ENCODE assay signal across 14 cellular contexts in the genomic region with DNA sequence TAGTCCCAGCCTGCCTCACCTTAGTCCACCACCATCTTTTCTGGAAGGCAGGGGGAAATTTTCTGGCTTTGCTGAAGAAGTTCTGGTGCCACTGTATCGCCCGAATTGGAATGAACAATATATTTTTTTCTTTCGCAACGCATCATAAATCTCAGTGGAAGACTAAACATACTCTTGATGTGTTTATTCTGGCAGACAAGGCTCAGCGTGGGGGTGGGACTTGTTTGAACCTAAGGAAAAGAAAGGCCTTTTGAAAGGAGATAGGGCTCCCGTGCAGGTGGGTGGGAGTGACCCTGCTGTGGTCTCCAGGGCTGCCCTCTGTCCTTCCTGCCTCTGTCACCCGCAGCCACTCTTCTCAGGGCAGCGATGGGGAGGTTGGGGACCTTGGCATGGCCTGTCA. TPM values are rescaled to one million over a fixed set of nuclear protein-coding genes. Genes with fewer than 3 reads are reported as not detected.
A peak's percentile ranks its signal among the peaks of the same experiment; 100 is the strongest.
DNase-seq lines count a peak whose midpoint lies in the region; ATAC-seq and TF ChIP-seq lines count a peak whose summit lies in the region.
"Had no signal": no experiment of that assay in that cellular context is flagged by ENCODE, and none has a peak within 500 bp of the region (broad histone marks: within the 10 kb centered on the region; RNA-seq: fewer than 3 reads in every experiment).

No MANE protein-coding gene starts in this region.

- H3K27me3 Mint-ChIP-seq in activated T-helper 17 cell treated with anti-CD3 and anti-CD28 coated beads, Interleukin-2, amount 50 U/mL, for 72 hours = no peaks in the 10 kb centered on the region

- no peaks in the 10 kb centered on the region for H3K9me3 ChIP-seq in BLaER1 treated with 17β-estradiol and CSF1 and Interleukin-3, amounts not matched to agents 10 nM and 100 nM (replicated peaks in 1 of 11)
- H3K9me3 ChIP-seq in HEK293 (ENCODE audit: control insufficient read depth, insufficient read depth, low read depth, low read length) = no peaks in the 10 kb centered on the region
- no peaks in the 10 kb centered on the region for H3K9me3 ChIP-seq in lower lobe of right lung

- intact Hi-C loops in lower lobe of right lung (cut with DNase I) = no loop called here

- ATAC-seq in activated T-helper 17 cell treated with anti-CD3 and anti-CD28 coated beads, Interleukin-2, amount 50 U/mL, for 72 hours (replicated peaks) = no peak
- ATAC-seq in lower lobe of right lung = no peak
- ATAC-seq: HCT116 had no signal

- no peak overlapping the region for H3K4me3 ChIP-seq in BLaER1 treated with 17β-estradiol and CSF1 and Interleukin-3, amounts not matched to agents 10 nM and 100 nM
- H3K4me3 ChIP-seq in HEK293 (ENCODE audit: low read depth, low read length) = no peak overlapping the region
- no peak overlapping the region for H3K4me3 ChIP-seq in lower lobe of right lung
- H3K4me3 ChIP-seq: SK-N-MC had no signal

- peaks cover 0 to 25% (median 16%) of the 10 kb centered on the region in 11 experiments; a peak in 15 of 22 replicates for H3K36me3 ChIP-seq in BLaER1 treated with 17β-estradiol and CSF1 and Interleukin-3, amounts not matched to agents 10 nM and 100 nM
- no peaks in the 10 kb centered on the region for H3K36me3 ChIP-seq in HEK293 (ENCODE audit: control insufficient read depth in 2 of 2, insufficient read depth in 1 of 2, low read length in 2 of 2)
- H3K36me3 ChIP-seq in lower lobe of right lung = peaks cover 30% of the 10 kb centered on the region

- H3K27me3 ChIP-seq in BLaER1 treated with 17β-estradiol and CSF1 and Interleukin-3, amounts not matched to agents 10 nM and 100 nM = peaks cover 0 to 5% (median 0%) of the 10 kb centered on the region in 11 experiments; a peak in 1 of 22 replicates
- H3K27me3 ChIP-seq in lower lobe of right lung (ENCODE audit: low read depth) = no peaks in the 10 kb centered on the region

- H4K20me1 ChIP-seq in BLaER1 treated with 17β-estradiol and CSF1 and Interleukin-3, amounts not matched to agents 10 nM and 100 nM = peaks cover 0 to 15% (median 6%) of the 10 kb centered on the region in 11 experiments; a peak in 6 of 22 replicates

- peaks cover 100% of the 10 kb centered on the region for H3K36me3 Mint-ChIP-seq in activated T-helper 17 cell treated with anti-CD3 and anti-CD28 coated beads, Interleukin-2, amount 50 U/mL, for 72 hours (ENCODE audit: low read depth)

- peak overlapping the region; percentile 92 for H3K27ac Mint-ChIP-seq in activated T-helper 17 cell treated with anti-CD3 and anti-CD28 coated beads, Interleukin-2, amount 50 U/mL, for 72 hours

- TF ChIP-seq POLR2A in erythroblast (IDR thresholded peaks at IDR 0.05; ENCODE audit: low read length) = no peak

- H3K9me3 Mint-ChIP-seq in activated T-helper 17 cell treated with anti-CD3 and anti-CD28 coated beads, Interleukin-2, amount 50 U/mL, for 72 hours = no peaks in the 10 kb centered on the region

- POLR2A ChIA-PET in HEK293 (lab: Yijun Ruan, JAX) = interaction anchor here (0.5 kb wide), 1 partner anchor 352 kb away, joined by 3 read pairs; no protein-coding TSS in a partner anchor

- no peak for TF ChIP-seq CTCF in HEK293 (tag by site-specific recombination; IDR thresholded peaks at IDR 0.05)
- no peak for TF ChIP-seq CTCF in lower lobe of right lung (IDR thresholded peaks at IDR 0.05)

- H3K4me1 Mint-ChIP-seq in activated T-helper 17 cell treated with anti-CD3 and anti-CD28 coated beads, Interleukin-2, amount 50 U/mL, for 72 hours = peaks cover 62% of the 10 kb centered on the region

- peak overlapping the region; percentile 76 for H3K4me3 Mint-ChIP-seq in activated T-helper 17 cell treated with anti-CD3 and anti-CD28 coated beads, Interleukin-2, amount 50 U/mL, for 72 hours

- peak overlapping the region in 4 of 11 experiments; percentile 52 to 62 (median 60); a peak in 7 of 22 replicates for H3K9ac ChIP-seq in BLaER1 treated with 17β-estradiol and CSF1 and Interleukin-3, amounts not matched to agents 10 nM and 100 nM

- DNase-seq in lower lobe of right lung (no peak), erythroblast (lab: John Stamatoyannopoulos, UW) (no peak), SIG-M5 treated with dmso at 0.1 percent for 504 hours (lab: John Stamatoyannopoulos, UW; ENCODE audit: unreplicated experiment) (no peak), amniotic stem cell (lab: John Stamatoyannopoulos, UW) (no peak), RPMI8226 (no peak)
- DNase-seq: DMS53; NCI-H2081 treated with DMSO at 0.1 percent for 48 hours; nucleus accumbens; stimulated activated CD4-positive, alpha-beta T cell treated with anti-CD3 and anti-CD28 coated beads, Interleukin-2, amount 100 ng/mL, for 48 hours had no signal

- CTCF ChIA-PET in HEK293 (lab: Yijun Ruan, JAX) = interaction anchor here (0.7 to 2.7 kb wide), 3 partner anchors 8 to 514 kb away, joined by 3 to 13 read pairs (median 3); no protein-coding TSS in a partner anchor

- H3K27ac ChIP-seq in BLaER1 treated with 17β-estradiol and CSF1 and Interleukin-3, amounts not matched to agents 10 nM and 100 nM = peak overlapping the region in 4 of 11 experiments; percentile 25 to 76 (median 72); a peak in 6 of 22 replicates
- no peak overlapping the region for H3K27ac ChIP-seq in HEK293 (ENCODE audit: extremely low read depth, low read depth, low read length)
- H3K27ac ChIP-seq in lower lobe of right lung = peak overlapping the region; percentile 18
- H3K27ac ChIP-seq: SK-N-MC had no signal

- H3K4me1 ChIP-seq in BLaER1 treated with 17β-estradiol and CSF1 and Interleukin-3, amounts not matched to agents 10 nM and 100 nM = peaks cover 53 to 98% (median 88%) of the 10 kb centered on the region in 10 experiments
- H3K4me1 ChIP-seq in HEK293 (ENCODE audit: control insufficient read depth, insufficient read depth, low read length) (peaks cover 7% of the 10 kb centered on the region), lower lobe of right lung (peaks cover 62% of the 10 kb centered on the region)

- peak overlapping the region; percentile 67 to 96 (median 87) for H3K4me2 ChIP-seq in BLaER1 treated with 17β-estradiol and CSF1 and Interleukin-3, amounts not matched to agents 10 nM and 100 nM

TF ChIP-seq in HEK293, 187 proteins besides CTCF, POLR2A, EP300 and RAD21:
- no peak for TF ChIP-seq ZNF248 (tag by site-specific recombination; IDR thresholded peaks at IDR 0.05)
- TF ChIP-seq, protein P1, sequence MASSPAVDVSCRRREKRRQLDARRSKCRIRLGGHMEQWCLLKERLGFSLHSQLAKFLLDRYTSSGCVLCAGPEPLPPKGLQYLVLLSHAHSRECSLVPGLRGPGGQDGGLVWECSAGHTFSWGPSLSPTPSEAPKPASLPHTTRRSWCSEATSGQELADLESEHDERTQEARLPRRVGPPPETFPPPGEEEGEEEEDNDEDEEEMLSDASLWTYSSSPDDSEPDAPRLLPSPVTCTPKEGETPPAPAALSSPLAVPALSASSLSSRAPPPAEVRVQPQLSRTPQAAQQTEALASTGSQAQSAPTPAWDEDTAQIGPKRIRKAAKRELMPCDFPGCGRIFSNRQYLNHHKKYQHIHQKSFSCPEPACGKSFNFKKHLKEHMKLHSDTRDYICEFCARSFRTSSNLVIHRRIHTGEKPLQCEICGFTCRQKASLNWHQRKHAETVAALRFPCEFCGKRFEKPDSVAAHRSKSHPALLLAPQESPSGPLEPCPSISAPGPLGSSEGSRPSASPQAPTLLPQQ (tag by site-specific recombination; IDR thresholded peaks at IDR 0.05) = no peak
- TF ChIP-seq GLI4 (tag by site-specific recombination; IDR thresholded peaks at IDR 0.05) = no peak
- TF ChIP-seq ZNF629 (tag by site-specific recombination; IDR thresholded peaks at IDR 0.05) = no peak
- TF ChIP-seq, protein P2, sequence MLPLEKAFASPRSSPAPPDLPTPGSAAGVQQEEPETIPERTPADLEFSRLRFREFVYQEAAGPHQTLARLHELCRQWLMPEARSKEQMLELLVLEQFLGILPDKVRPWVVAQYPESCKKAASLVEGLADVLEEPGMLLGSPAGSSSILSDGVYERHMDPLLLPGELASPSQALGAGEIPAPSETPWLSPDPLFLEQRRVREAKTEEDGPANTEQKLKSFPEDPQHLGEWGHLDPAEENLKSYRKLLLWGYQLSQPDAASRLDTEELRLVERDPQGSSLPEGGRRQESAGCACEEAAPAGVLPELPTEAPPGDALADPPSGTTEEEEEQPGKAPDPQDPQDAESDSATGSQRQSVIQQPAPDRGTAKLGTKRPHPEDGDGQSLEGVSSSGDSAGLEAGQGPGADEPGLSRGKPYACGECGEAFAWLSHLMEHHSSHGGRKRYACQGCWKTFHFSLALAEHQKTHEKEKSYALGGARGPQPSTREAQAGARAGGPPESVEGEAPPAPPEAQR (tag by site-specific recombination; IDR thresholded peaks at IDR 0.05) = no peak
- TF ChIP-seq ZFHX2 (tag by site-specific recombination; conservative IDR thresholded peaks at IDR 0.05) = peak; percentile 66
- TF ChIP-seq EGR2 (tag by site-specific recombination; IDR thresholded peaks at IDR 0.05; ENCODE audit: low read depth) = peak; percentile 60
- TF ChIP-seq ZIC2 (tag by site-specific recombination; IDR thresholded peaks at IDR 0.05) = peak; percentile 52
- TF ChIP-seq ZNF544 (tag by site-specific recombination; IDR thresholded peaks at IDR 0.05) = no peak
- no peak for TF ChIP-seq ZNF664 (tag by site-specific recombination; IDR thresholded peaks at IDR 0.05)

RNA-seq across cellular contexts. Expression of a gene that starts 42.5 kb away (rescaled TPM):
- 100 to 1,000 TPM; 147 to 620 TPM for total RNA-seq in activated T-helper 17 cell treated with anti-CD3 and anti-CD28 coated beads, Interleukin-2, amount 50 U/mL, for 72 hours
- 129 TPM for total RNA-seq in lower lobe of right lung
